Comparison of ENCODE assay signal across 1 cellular context in genomic region chr3:124700880-124701684, GRCh38.
TF ChIP-seq lines count a peak whose summit lies in the region.

No MANE protein-coding gene starts in this region.

TF ChIP-seq in HepG2, 621 proteins besides CTCF, POLR2A, EP300 and RAD21 (continued from another document):
- no peak for TF ChIP-seq ZBTB14 (CRISPR knock-in tag; IDR thresholded peaks at IDR 0.05)
- TF ChIP-seq, protein P1, sequence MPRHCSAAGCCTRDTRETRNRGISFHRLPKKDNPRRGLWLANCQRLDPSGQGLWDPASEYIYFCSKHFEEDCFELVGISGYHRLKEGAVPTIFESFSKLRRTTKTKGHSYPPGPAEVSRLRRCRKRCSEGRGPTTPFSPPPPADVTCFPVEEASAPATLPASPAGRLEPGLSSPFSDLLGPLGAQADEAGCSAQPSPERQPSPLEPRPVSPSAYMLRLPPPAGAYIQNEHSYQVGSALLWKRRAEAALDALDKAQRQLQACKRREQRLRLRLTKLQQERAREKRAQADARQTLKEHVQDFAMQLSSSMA (CRISPR knock-in tag; IDR thresholded peaks at IDR 0.05) = no peak
- peak; percentile 80; the same call in 1 of the 2 replicates for TF ChIP-seq AHDC1 (CRISPR knock-in tag; IDR thresholded peaks at IDR 0.05; ENCODE audit: borderline replicate concordance)
- peak; percentile 83 for TF ChIP-seq RARA (CRISPR knock-in tag; IDR thresholded peaks at IDR 0.05)
- TF ChIP-seq TAF15 (IDR thresholded peaks at IDR 0.05; ENCODE audit: low read depth, low read length, poor library complexity, severe bottlenecking) = no peak
- peak; percentile 53 for TF ChIP-seq HNRNPH1 (optimal IDR thresholded peaks at IDR 0.05; ENCODE audit: low read depth, low read length)
- peak; percentile 93; the same call in 1 of the 2 replicates for TF ChIP-seq CBX5 (CRISPR knock-in tag; IDR thresholded peaks at IDR 0.05; ENCODE audit: borderline replicate concordance)
- peak; percentile 98 for TF ChIP-seq SAP130 (CRISPR knock-in tag; IDR thresholded peaks at IDR 0.05; ENCODE audit: low read depth)
- TF ChIP-seq ZNF432 (CRISPR knock-in tag; IDR thresholded peaks at IDR 0.05; ENCODE audit: borderline replicate concordance) = no peak
- no peak for TF ChIP-seq ZNF383 (CRISPR knock-in tag; IDR thresholded peaks at IDR 0.05; ENCODE audit: borderline replicate concordance)
- TF ChIP-seq MYPOP (CRISPR knock-in tag; IDR thresholded peaks at IDR 0.05) = no peak
- no peak for TF ChIP-seq ZNF616 (CRISPR knock-in tag; IDR thresholded peaks at IDR 0.05; ENCODE audit: low read depth)
- 0 out of 2 replicates have a peak, but pooled peaks have one; percentile 65 for TF ChIP-seq ESRRA (CRISPR knock-in tag; IDR thresholded peaks at IDR 0.05; ENCODE audit: low read depth)
- TF ChIP-seq KDM5B (CRISPR knock-in tag; IDR thresholded peaks at IDR 0.05; ENCODE audit: borderline replicate concordance) = peak; percentile 46; the same call in 1 of the 2 replicates
- TF ChIP-seq ATAD3A (CRISPR knock-in tag; IDR thresholded peaks at IDR 0.05) = no peak
- TF ChIP-seq NFYB (CRISPR knock-in tag; IDR thresholded peaks at IDR 0.05) = 0 out of 2 replicates have a peak, but pooled peaks have one; percentile 23
- TF ChIP-seq RCOR2 (CRISPR knock-in tag; IDR thresholded peaks at IDR 0.05) = peak; percentile 84
- TF ChIP-seq ZNF83 (CRISPR knock-in tag; IDR thresholded peaks at IDR 0.05; ENCODE audit: borderline replicate concordance) = no peak
- no peak for TF ChIP-seq ZBTB8A (CRISPR knock-in tag; IDR thresholded peaks at IDR 0.05; ENCODE audit: borderline replicate concordance, low read depth)
- TF ChIP-seq FIP1L1 (IDR thresholded peaks at IDR 0.05; ENCODE audit: borderline replicate concordance, insufficient read depth, low read depth, low read length) = no peak
- no peak for TF ChIP-seq KLF9 (CRISPR knock-in tag; IDR thresholded peaks at IDR 0.05; ENCODE audit: low read depth)
- TF ChIP-seq GTF3A (CRISPR knock-in tag; conservative IDR thresholded peaks at IDR 0.05) = no peak
- peak; percentile 27; the same call in 1 of the 2 replicates for TF ChIP-seq ZNF468 (CRISPR knock-in tag; IDR thresholded peaks at IDR 0.05)
- no peak for TF ChIP-seq ZNF275 (CRISPR knock-in tag; IDR thresholded peaks at IDR 0.05; ENCODE audit: borderline replicate concordance)
- TF ChIP-seq KLF15 (CRISPR knock-in tag; IDR thresholded peaks at IDR 0.05; ENCODE audit: borderline replicate concordance) = no peak
- TF ChIP-seq PAWR (CRISPR knock-in tag; IDR thresholded peaks at IDR 0.05; ENCODE audit: borderline replicate concordance) = no peak
- peak; percentile 79 for TF ChIP-seq MAFF (IDR thresholded peaks at IDR 0.05; ENCODE audit: low read depth, low read length)
- TF ChIP-seq REST (IDR thresholded peaks at IDR 0.05; ENCODE audit: borderline replicate concordance in 1 of 2, low read depth in 1 of 2, low read length in 2 of 2) = no peak; a peak in 1 of 4 replicates
- peak; percentile 93 for TF ChIP-seq FOXO1 (CRISPR knock-in tag; IDR thresholded peaks at IDR 0.05)
- TF ChIP-seq ARNT (IDR thresholded peaks at IDR 0.05) = no peak
- TF ChIP-seq MBD4 (IDR thresholded peaks at IDR 0.05; ENCODE audit: borderline replicate concordance, low read length) = no peak
